In the genomic region with DNA sequence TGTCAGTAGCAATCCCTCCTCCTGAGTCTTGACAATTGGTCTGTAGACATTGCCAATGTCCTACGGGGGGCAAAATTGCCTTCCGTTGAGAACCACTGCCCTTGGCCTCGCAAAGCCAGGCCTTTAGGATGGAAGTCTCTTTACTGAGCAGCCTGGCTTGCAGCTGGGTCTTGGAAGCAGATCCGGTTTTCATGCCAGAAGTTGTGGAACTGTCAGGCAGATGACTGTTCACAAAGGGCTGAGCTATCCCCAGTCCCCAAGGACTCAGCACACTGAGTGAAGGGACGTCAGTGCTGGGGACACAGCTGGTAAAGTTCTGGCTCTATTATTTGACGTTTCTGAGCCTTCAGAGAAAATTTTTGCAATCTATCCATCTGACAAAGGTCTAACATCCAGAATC, we compare ENCODE assay signal across 25 cellular contexts.
"Had no signal": no experiment of that assay in that cellular context is flagged by ENCODE, and none has a peak within 500 bp of the region (broad histone marks: within the 10 kb centered on the region; RNA-seq: fewer than 3 reads in every experiment).

No MANE protein-coding gene starts in this region.

- DNase-seq: activated CD4-positive, alpha-beta memory T cell treated with anti-CD3 and anti-CD28 coated beads for 36 hours; activated CD4-positive, alpha-beta T cell treated with anti-CD3 and anti-CD28 coated beads for 48 hours; activated CD8-positive, alpha-beta memory T cell treated with anti-CD3 and anti-CD28 coated beads, Interleukin-2, amount 50 U/mL, for 4 hours; activated effector memory CD4-positive, alpha-beta T cell treated with anti-CD3 and anti-CD28 coated beads, Interleukin-2, amount 50 U/mL, for 16 hours; activated naive CD4-positive, alpha-beta T cell treated with anti-CD3 and anti-CD28 coated beads for 36 hours; activated naive CD8-positive, alpha-beta T cell treated with anti-CD3 and anti-CD28 coated beads for 36 hours; activated T-cell treated with anti-CD3 and anti-CD28 coated beads, Interleukin-2, amount 50 U/mL, for 1 hour; adrenal gland; aorta; body of pancreas; cerebellar nuclear complex; effector memory CD4-positive, alpha-beta T cell; erythroblast; left lung; lower lobe of right lung; mesendoderm; occipital lobe; right cardiac atrium; stimulated activated CD4-positive, alpha-beta T cell treated with anti-CD3 and anti-CD28 coated beads, Interleukin-4, amount 100 ng/mL, for 1 hour; stimulated activated naive CD8-positive, alpha-beta T cell treated with anti-CD3 and anti-CD28 coated beads, Interleukin-15, Interleukin-2, amounts not matched to agents 100 U/mL and 50 U/mL, for 24 hours; T-cell; uterus had no signal

- H3K4me1 Mint-ChIP-seq: activated naive CD8-positive, alpha-beta T cell treated with anti-CD3 and anti-CD28 coated beads for 36 hours; T-cell had no signal

- H3K4me3 Mint-ChIP-seq: activated CD4-positive, alpha-beta memory T cell treated with anti-CD3 and anti-CD28 coated beads for 36 hours; activated naive CD4-positive, alpha-beta T cell treated with anti-CD3 and anti-CD28 coated beads for 36 hours; activated naive CD8-positive, alpha-beta T cell treated with anti-CD3 and anti-CD28 coated beads for 36 hours; activated T-helper 1 cell treated with anti-CD3 and anti-CD28 coated beads, Interleukin-12 subunit alpha, Interleukin-12 subunit beta, Interleukin-2, Interleukin-4 antibody, amounts not matched to agents 30 ng/mL and 10 ng/mL and 1 ng/mL, durations not matched to agents 14 hours and 24 hours and 36 hours; nephron; T-cell; type B pancreatic cell had no signal

- H3K36me3 Mint-ChIP-seq: activated CD4-positive, alpha-beta memory T cell treated with anti-CD3 and anti-CD28 coated beads for 36 hours; activated naive CD8-positive, alpha-beta T cell treated with anti-CD3 and anti-CD28 coated beads for 36 hours; T-cell; type B pancreatic cell had no signal

- ATAC-seq: body of pancreas; left lung; lower lobe of right lung; right cardiac atrium; stimulated activated naive CD8-positive, alpha-beta T cell treated with anti-CD3 and anti-CD28 coated beads, Interleukin-15, Interleukin-2, amounts not matched to agents 100 U/mL and 50 U/mL, for 24 hours; T-cell had no signal

- H3K27ac Mint-ChIP-seq: activated CD4-positive, alpha-beta memory T cell treated with anti-CD3 and anti-CD28 coated beads for 36 hours; activated naive CD4-positive, alpha-beta T cell treated with anti-CD3 and anti-CD28 coated beads for 36 hours; activated naive CD8-positive, alpha-beta T cell treated with anti-CD3 and anti-CD28 coated beads for 36 hours; activated T-helper 1 cell treated with anti-CD3 and anti-CD28 coated beads, Interleukin-12 subunit alpha, Interleukin-12 subunit beta, Interleukin-2, Interleukin-4 antibody, amounts not matched to agents 30 ng/mL and 10 ng/mL and 1 ng/mL, durations not matched to agents 14 hours and 24 hours and 36 hours; nephron; T-cell; type B pancreatic cell had no signal

- H3K9me3 Mint-ChIP-seq: activated CD4-positive, alpha-beta memory T cell treated with anti-CD3 and anti-CD28 coated beads for 36 hours; activated naive CD4-positive, alpha-beta T cell treated with anti-CD3 and anti-CD28 coated beads for 36 hours; activated T-helper 1 cell treated with anti-CD3 and anti-CD28 coated beads, Interleukin-12 subunit alpha, Interleukin-12 subunit beta, Interleukin-2, Interleukin-4 antibody, amounts not matched to agents 30 ng/mL and 10 ng/mL and 1 ng/mL, durations not matched to agents 14 hours and 24 hours and 36 hours; nephron; type B pancreatic cell had no signal
